2 cellular contexts compared by ENCODE assay signal in the genomic region with DNA sequence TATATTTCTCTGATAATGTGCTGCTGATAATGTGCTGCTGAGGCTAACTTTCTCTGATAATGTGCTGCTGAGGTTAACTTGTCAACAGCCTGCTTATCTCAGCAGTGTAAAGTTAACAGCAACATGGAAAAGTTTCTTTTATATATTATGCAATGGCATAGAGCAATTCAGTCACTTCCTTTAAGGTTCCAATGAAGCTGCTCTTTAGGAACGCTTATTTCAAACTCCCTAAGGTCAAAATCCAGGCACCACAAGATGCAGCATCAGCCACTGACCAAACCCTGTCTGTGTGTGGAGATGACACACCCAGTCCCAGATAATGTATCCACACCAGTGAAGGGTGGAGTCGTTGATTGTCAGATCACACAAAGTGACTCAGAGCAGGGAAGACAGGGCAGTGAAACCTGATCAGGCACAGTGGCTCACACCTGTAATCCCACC. TPM values are rescaled to one million over a fixed set of nuclear protein-coding genes. Genes with fewer than 3 reads are reported as not detected.
"Had no signal": no experiment of that assay in that cellular context is flagged by ENCODE, and none has a peak within 500 bp of the region (broad histone marks: within the 10 kb centered on the region; RNA-seq: fewer than 3 reads in every experiment).

No MANE protein-coding gene starts in this region.

RNA-seq across cellular contexts. Expression of gene ZNF439, which starts 12.9 kb away (rescaled TPM):
- total RNA-seq: NCI-H460 had no signal

RNA-seq across cellular contexts. Expression of gene ZNF491, which starts 37.3 kb away (rescaled TPM):
- total RNA-seq: ascending aorta, NCI-H460 had no signal

RNA-seq across cellular contexts. Expression of gene ZNF69, which starts 51.9 kb away (rescaled TPM):
- total RNA-seq: NCI-H460 had no signal
